1 cellular context compared by ENCODE assay signal in the genomic region with DNA sequence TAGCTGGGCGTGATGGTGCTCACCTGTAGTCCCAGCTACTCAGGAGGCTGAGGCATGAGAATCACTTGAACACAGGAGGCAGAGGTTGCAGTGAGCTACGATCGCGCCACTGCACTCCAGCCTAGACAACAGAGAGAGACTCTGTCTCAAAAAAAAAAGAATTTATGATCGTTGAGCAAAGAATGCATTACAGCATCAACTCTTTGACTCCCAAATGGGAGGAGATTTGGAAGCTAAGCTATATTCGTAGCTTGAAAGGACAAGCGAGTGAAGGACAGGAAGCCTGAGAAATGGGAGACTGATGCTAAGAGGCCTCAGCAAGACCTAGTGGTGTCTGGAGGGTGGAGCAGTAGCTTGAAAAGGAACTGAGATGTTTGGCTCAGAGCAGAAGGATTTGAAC.
TF ChIP-seq lines count a peak whose summit lies in the region.

No MANE protein-coding gene starts in this region.

TF ChIP-seq in H1, 55 proteins besides CTCF, POLR2A, EP300 and RAD21:
- no peak for TF ChIP-seq SP4 (IDR thresholded peaks at IDR 0.05; ENCODE audit: low read length)
- no peak for TF ChIP-seq TEAD4 (IDR thresholded peaks at IDR 0.05; ENCODE audit: low read depth, low read length)
- no peak for TF ChIP-seq EGR1 (IDR thresholded peaks at IDR 0.05; ENCODE audit: borderline replicate concordance, low read depth, low read length)
- TF ChIP-seq GTF2F1 (IDR thresholded peaks at IDR 0.05; ENCODE audit: borderline replicate concordance, low read depth, low read length): no peak
- TF ChIP-seq TCF12 (IDR thresholded peaks at IDR 0.05; ENCODE audit: low read depth, low read length): no peak
- no peak for TF ChIP-seq JUN (IDR thresholded peaks at IDR 0.05; ENCODE audit: low read depth, low read length)
- TF ChIP-seq SP1 (IDR thresholded peaks at IDR 0.05; ENCODE audit: low read depth, low read length): no peak
- TF ChIP-seq ATF2 (IDR thresholded peaks at IDR 0.05; ENCODE audit: low read length): no peak
- no peak for TF ChIP-seq KDM5A (IDR thresholded peaks at IDR 0.05; ENCODE audit: low read length)
- no peak for TF ChIP-seq SP2 (IDR thresholded peaks at IDR 0.05; ENCODE audit: low read length)
- TF ChIP-seq HDAC2 (IDR thresholded peaks at IDR 0.05; ENCODE audit: borderline replicate concordance in 1 of 2, low read depth in 2 of 2, low read length in 2 of 2): no peak
- TF ChIP-seq KDM1A (IDR thresholded peaks at IDR 0.05; ENCODE audit: borderline replicate concordance, low read length): no peak
- no peak for TF ChIP-seq TAF7 (optimal IDR thresholded peaks at IDR 0.05; ENCODE audit: borderline replicate concordance, low read depth, low read length)
